ENCODE assay signal across 8 cellular contexts in genomic region chr13:33817843-33818661, GRCh38. TPM values are rescaled to one million over a fixed set of nuclear protein-coding genes. Genes with fewer than 3 reads are reported as not detected.
DNase-seq lines count a peak whose midpoint lies in the region; ATAC-seq lines count a peak whose summit lies in the region.

A gene with protein sequence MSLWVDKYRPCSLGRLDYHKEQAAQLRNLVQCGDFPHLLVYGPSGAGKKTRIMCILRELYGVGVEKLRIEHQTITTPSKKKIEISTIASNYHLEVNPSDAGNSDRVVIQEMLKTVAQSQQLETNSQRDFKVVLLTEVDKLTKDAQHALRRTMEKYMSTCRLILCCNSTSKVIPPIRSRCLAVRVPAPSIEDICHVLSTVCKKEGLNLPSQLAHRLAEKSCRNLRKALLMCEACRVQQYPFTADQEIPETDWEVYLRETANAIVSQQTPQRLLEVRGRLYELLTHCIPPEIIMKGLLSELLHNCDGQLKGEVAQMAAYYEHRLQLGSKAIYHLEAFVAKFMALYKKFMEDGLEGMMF (plus strand): TSS chr13:33818149. CDS start chr13:33818179, 30 bp downstream.

- DNase-seq in COLO829 (ENCODE audit: low spot score), result peak; percentile 93
- peak in 74 of 76 experiments; percentile 35 to 91 (median 82) for DNase-seq in HUDEP-2 (lab: John Stamatoyannopoulos, UW; ENCODE audit: unreplicated experiment in 76 of 76)
- peak; percentile 76 for DNase-seq in NT2/D1 (ENCODE audit: low read depth, low spot score)
- DNase-seq in activated CD8-positive, alpha-beta memory T cell treated with anti-CD3 and anti-CD28 coated beads, Interleukin-2, amount 10 ng/mL, durations not matched to agents 7 days and 5 days, result peak; percentile 96
- peak; percentile 97 for DNase-seq in mesendoderm
- peak; percentile 87 for DNase-seq in stimulated activated CD8-positive, alpha-beta memory T cell treated with anti-CD3 and anti-CD28 coated beads, Interleukin-15, amount 100 ng/mL, for 1 hour (ENCODE audit: low read depth)

- H3K27ac ChIP-seq in mesendoderm (ENCODE audit: low read depth, low read length), result peak within 1 kb of the TSS; percentile 42

- no peak within 1 kb of the TSS for H2BK120ac ChIP-seq in mesendoderm (ENCODE audit: low read depth, low read length)

- H3K9me3 Mint-ChIP-seq in activated CD8-positive, alpha-beta memory T cell treated with anti-CD3 and anti-CD28 coated beads, Interleukin-2, amount 10 ng/mL, durations not matched to agents 7 days and 5 days (ENCODE audit: low read depth), result no peaks in the 10 kb centered on the region

- H3K27ac Mint-ChIP-seq in activated CD8-positive, alpha-beta memory T cell treated with anti-CD3 and anti-CD28 coated beads, Interleukin-2, amount 10 ng/mL, durations not matched to agents 7 days and 5 days, result peak within 1 kb of the TSS; percentile 86

- H3K4me2 ChIP-seq in mesendoderm (ENCODE audit: low read length), result peak within 1 kb of the TSS; percentile 53

- H3K18ac ChIP-seq in mesendoderm (ENCODE audit: low read length), result peak within 1 kb of the TSS; percentile 32

- H2BK15ac ChIP-seq in mesendoderm (replicated peaks; ENCODE audit: low read depth), result no peak within 1 kb of the TSS

- H2BK5ac ChIP-seq in mesendoderm (ENCODE audit: low read length), result no peak within 1 kb of the TSS

- H3K56ac ChIP-seq in mesendoderm (ENCODE audit: low read length), result peak within 1 kb of the TSS; percentile 79

- no CpG with 5 or more reads among the region's 52 CpGs for WGBS in mesendoderm (ENCODE audit: extremely low coverage, insufficient coverage, low lambda C conversion rate)

- peak within 1 kb of the TSS; percentile 65 for H4K8ac ChIP-seq in mesendoderm (ENCODE audit: low read depth, low read length)

- ATAC-seq in GM21367 (IDR thresholded peaks at IDR 0.05; ENCODE audit: unreplicated experiment), result peak; percentile 95
- ATAC-seq in activated CD8-positive, alpha-beta memory T cell treated with anti-CD3 and anti-CD28 coated beads, Interleukin-2, amount 10 ng/mL, durations not matched to agents 7 days and 5 days, result peak; percentile 97

- H3K4me3 ChIP-seq in NT2/D1 (ENCODE audit: insufficient read length, low read depth) (peak within 1 kb of the TSS; percentile 90), endocrine pancreas (ENCODE audit: control insufficient read depth, insufficient read depth, low read length) (peak within 1 kb of the TSS; percentile 93), mesendoderm (ENCODE audit: low read length) (peak within 1 kb of the TSS; percentile 74)

- no peaks in the 10 kb centered on the region for H3K4me1 ChIP-seq in NT2/D1 (ENCODE audit: insufficient read depth, insufficient read length)
- H3K4me1 ChIP-seq in endocrine pancreas (ENCODE audit: control insufficient read depth, insufficient read depth, low read length), result no peaks in the 10 kb centered on the region
- no peaks in the 10 kb centered on the region for H3K4me1 ChIP-seq in mesendoderm (ENCODE audit: control insufficient read depth, low read depth, low read length)

- H3K27me3 ChIP-seq in NT2/D1 (ENCODE audit: insufficient read depth, insufficient read length) (no peaks in the 10 kb centered on the region), endocrine pancreas (ENCODE audit: control insufficient read depth, insufficient read depth, low read length) (no peaks in the 10 kb centered on the region), mesendoderm (ENCODE audit: insufficient read depth, low read length, poor library complexity) (no peaks in the 10 kb centered on the region)

- peak within 1 kb of the TSS; percentile 91 for H3K4me3 Mint-ChIP-seq in activated CD8-positive, alpha-beta memory T cell treated with anti-CD3 and anti-CD28 coated beads, Interleukin-2, amount 10 ng/mL, durations not matched to agents 7 days and 5 days

- H2AK5ac ChIP-seq in mesendoderm (ENCODE audit: low read length), result no peak within 1 kb of the TSS

- no peaks in the 10 kb centered on the region for H3K9me3 ChIP-seq in NT2/D1 (ENCODE audit: insufficient read depth, low read length)
- no peaks in the 10 kb centered on the region for H3K9me3 ChIP-seq in endocrine pancreas (ENCODE audit: control insufficient read depth, low read length)

- H3K79me1 ChIP-seq in mesendoderm (ENCODE audit: low read length), result peaks cover 9% of the 10 kb centered on the region

- H3K23ac ChIP-seq in mesendoderm (ENCODE audit: low read length), result no peak within 1 kb of the TSS

- H3K36me3 ChIP-seq in NT2/D1 (ENCODE audit: insufficient read depth, insufficient read length, low read length), result peaks cover 29% of the 10 kb centered on the region
- H3K36me3 ChIP-seq in endocrine pancreas (ENCODE audit: control insufficient read depth, insufficient read depth, low read length), result no peaks in the 10 kb centered on the region
- no peaks in the 10 kb centered on the region for H3K36me3 ChIP-seq in mesendoderm (ENCODE audit: control insufficient read depth, insufficient read depth, low read length)

- H3K79me2 ChIP-seq in mesendoderm (ENCODE audit: control insufficient read depth, insufficient read depth, low read length), result peaks cover 21% of the 10 kb centered on the region

- H3K27me3 Mint-ChIP-seq in activated CD8-positive, alpha-beta memory T cell treated with anti-CD3 and anti-CD28 coated beads, Interleukin-2, amount 10 ng/mL, durations not matched to agents 7 days and 5 days, result peaks cover 8% of the 10 kb centered on the region

- peak within 1 kb of the TSS; percentile 63 for H4K5ac ChIP-seq in mesendoderm (ENCODE audit: low read length)

- H3K36me3 Mint-ChIP-seq in activated CD8-positive, alpha-beta memory T cell treated with anti-CD3 and anti-CD28 coated beads, Interleukin-2, amount 10 ng/mL, durations not matched to agents 7 days and 5 days, result peaks cover 28% of the 10 kb centered on the region

- H3K9ac ChIP-seq in NT2/D1 (ENCODE audit: insufficient read length, low read depth) (peak within 1 kb of the TSS; percentile 86), endocrine pancreas (ENCODE audit: control insufficient read depth, insufficient read depth, low read length) (peak within 1 kb of the TSS; percentile 54), mesendoderm (ENCODE audit: low read length) (peak within 1 kb of the TSS; percentile 85)

- CTCF ChIA-PET in activated CD8-positive, alpha-beta memory T cell treated with anti-CD3 and anti-CD28 coated beads, Interleukin-2, amount 10 ng/mL, durations not matched to agents 7 days and 5 days (lab: Charles Lee), result interaction anchor here (1.2 to 2.0 kb wide), 3 partner anchors 16 to 1503 kb away, joined by 3 to 4 read pairs (median 3); partner anchors contain the start of genes BRCA2 and ZAR1L

- H3K4ac ChIP-seq in mesendoderm (ENCODE audit: low read depth, low read length), result peak within 1 kb of the TSS; percentile 5

- H3K4me1 Mint-ChIP-seq in activated CD8-positive, alpha-beta memory T cell treated with anti-CD3 and anti-CD28 coated beads, Interleukin-2, amount 10 ng/mL, durations not matched to agents 7 days and 5 days, result peaks cover 41% of the 10 kb centered on the region

RNA-seq across cellular contexts. Expression of the gene that starts here (rescaled TPM):
- 10 to 100 TPM; 48.3 to 51.8 TPM for total RNA-seq in activated CD8-positive, alpha-beta memory T cell treated with anti-CD3 and anti-CD28 coated beads, Interleukin-2, amount 10 ng/mL, durations not matched to agents 7 days and 5 days
- polyA plus RNA-seq in mesendoderm (2013, experiment 1 of 2), result 55.8 TPM
- polyA plus RNA-seq in mesendoderm (2013, experiment 2 of 2), result 55.6 TPM

Comparison
In these comparisons a context has a peak if more than half of its experiments do, and no peak if none do; other contexts are left out.
1. Peak in every context shown above with its lines: DNase-seq, ATAC-seq, H3K4me3 ChIP-seq and H3K27ac ChIP-seq.